1 cellular context compared by ENCODE assay signal in the genomic region with DNA sequence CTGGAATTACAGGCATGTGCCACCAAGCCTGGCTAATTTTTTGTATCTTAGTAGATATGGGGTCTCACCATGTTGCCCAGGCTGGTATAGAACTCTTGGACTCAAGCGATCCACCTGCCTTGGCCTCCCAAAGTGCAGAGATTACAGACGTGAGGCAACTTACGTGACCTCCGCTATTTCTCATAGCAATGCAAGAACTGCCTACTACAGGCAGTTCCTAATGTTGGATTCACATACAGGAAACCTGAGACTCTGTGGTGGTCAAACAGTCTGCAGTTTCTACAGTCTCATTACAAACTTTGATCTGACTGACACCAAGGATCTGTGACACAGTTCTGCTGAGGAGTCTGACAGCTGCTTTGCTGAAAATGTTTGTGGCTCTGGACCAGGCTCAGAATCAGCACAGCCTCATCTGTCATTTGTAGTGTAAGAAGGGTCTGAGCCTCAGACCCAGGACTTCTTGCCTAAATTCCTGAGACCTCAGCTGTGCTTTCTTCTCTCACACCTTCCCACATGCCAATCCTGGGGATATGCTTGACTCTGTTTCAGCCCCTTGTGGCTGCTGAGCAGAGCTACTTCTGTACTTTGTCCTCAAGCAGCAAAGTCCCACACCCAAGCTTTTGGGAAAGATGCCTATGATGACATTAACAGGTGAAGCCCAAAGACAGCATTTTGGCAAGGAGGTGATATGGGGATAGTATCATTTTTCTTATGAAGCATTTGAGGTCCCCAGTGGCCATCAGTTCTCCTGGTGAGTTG.
TF ChIP-seq lines count a peak whose summit lies in the region.

No MANE protein-coding gene starts in this region.

TF ChIP-seq in WTC11, 78 proteins besides CTCF, POLR2A, EP300 and RAD21 (continued from another document):
- TF ChIP-seq, protein P1, sequence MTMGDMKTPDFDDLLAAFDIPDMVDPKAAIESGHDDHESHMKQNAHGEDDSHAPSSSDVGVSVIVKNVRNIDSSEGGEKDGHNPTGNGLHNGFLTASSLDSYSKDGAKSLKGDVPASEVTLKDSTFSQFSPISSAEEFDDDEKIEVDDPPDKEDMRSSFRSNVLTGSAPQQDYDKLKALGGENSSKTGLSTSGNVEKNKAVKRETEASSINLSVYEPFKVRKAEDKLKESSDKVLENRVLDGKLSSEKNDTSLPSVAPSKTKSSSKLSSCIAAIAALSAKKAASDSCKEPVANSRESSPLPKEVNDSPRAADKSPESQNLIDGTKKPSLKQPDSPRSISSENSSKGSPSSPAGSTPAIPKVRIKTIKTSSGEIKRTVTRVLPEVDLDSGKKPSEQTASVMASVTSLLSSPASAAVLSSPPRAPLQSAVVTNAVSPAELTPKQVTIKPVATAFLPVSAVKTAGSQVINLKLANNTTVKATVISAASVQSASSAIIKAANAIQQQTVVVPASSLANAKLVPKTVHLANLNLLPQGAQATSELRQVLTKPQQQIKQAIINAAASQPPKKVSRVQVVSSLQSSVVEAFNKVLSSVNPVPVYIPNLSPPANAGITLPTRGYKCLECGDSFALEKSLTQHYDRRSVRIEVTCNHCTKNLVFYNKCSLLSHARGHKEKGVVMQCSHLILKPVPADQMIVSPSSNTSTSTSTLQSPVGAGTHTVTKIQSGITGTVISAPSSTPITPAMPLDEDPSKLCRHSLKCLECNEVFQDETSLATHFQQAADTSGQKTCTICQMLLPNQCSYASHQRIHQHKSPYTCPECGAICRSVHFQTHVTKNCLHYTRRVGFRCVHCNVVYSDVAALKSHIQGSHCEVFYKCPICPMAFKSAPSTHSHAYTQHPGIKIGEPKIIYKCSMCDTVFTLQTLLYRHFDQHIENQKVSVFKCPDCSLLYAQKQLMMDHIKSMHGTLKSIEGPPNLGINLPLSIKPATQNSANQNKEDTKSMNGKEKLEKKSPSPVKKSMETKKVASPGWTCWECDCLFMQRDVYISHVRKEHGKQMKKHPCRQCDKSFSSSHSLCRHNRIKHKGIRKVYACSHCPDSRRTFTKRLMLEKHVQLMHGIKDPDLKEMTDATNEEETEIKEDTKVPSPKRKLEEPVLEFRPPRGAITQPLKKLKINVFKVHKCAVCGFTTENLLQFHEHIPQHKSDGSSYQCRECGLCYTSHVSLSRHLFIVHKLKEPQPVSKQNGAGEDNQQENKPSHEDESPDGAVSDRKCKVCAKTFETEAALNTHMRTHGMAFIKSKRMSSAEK (CRISPR knock-in tag; IDR thresholded peaks at IDR 0.05; ENCODE audit: borderline replicate concordance), result no peak
- TF ChIP-seq, protein P2, sequence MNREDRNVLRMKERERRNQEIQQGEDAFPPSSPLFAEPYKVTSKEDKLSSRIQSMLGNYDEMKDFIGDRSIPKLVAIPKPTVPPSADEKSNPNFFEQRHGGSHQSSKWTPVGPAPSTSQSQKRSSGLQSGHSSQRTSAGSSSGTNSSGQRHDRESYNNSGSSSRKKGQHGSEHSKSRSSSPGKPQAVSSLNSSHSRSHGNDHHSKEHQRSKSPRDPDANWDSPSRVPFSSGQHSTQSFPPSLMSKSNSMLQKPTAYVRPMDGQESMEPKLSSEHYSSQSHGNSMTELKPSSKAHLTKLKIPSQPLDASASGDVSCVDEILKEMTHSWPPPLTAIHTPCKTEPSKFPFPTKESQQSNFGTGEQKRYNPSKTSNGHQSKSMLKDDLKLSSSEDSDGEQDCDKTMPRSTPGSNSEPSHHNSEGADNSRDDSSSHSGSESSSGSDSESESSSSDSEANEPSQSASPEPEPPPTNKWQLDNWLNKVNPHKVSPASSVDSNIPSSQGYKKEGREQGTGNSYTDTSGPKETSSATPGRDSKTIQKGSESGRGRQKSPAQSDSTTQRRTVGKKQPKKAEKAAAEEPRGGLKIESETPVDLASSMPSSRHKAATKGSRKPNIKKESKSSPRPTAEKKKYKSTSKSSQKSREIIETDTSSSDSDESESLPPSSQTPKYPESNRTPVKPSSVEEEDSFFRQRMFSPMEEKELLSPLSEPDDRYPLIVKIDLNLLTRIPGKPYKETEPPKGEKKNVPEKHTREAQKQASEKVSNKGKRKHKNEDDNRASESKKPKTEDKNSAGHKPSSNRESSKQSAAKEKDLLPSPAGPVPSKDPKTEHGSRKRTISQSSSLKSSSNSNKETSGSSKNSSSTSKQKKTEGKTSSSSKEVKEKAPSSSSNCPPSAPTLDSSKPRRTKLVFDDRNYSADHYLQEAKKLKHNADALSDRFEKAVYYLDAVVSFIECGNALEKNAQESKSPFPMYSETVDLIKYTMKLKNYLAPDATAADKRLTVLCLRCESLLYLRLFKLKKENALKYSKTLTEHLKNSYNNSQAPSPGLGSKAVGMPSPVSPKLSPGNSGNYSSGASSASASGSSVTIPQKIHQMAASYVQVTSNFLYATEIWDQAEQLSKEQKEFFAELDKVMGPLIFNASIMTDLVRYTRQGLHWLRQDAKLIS (CRISPR knock-in tag; IDR thresholded peaks at IDR 0.05; ENCODE audit: borderline replicate concordance), result no peak
- TF ChIP-seq E2F1 (CRISPR knock-in tag; IDR thresholded peaks at IDR 0.05), result no peak
- TF ChIP-seq ATF2 (CRISPR knock-in tag; IDR thresholded peaks at IDR 0.05; ENCODE audit: borderline replicate concordance, low read depth), result no peak
- no peak for TF ChIP-seq ZBTB21 (CRISPR knock-in tag; IDR thresholded peaks at IDR 0.05; ENCODE audit: borderline replicate concordance)
- TF ChIP-seq, protein P3, sequence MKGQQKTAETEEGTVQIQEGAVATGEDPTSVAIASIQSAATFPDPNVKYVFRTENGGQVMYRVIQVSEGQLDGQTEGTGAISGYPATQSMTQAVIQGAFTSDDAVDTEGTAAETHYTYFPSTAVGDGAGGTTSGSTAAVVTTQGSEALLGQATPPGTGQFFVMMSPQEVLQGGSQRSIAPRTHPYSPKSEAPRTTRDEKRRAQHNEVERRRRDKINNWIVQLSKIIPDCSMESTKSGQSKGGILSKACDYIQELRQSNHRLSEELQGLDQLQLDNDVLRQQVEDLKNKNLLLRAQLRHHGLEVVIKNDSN (CRISPR knock-in tag; IDR thresholded peaks at IDR 0.05), result no peak
- no peak for TF ChIP-seq JUN (CRISPR knock-in tag; IDR thresholded peaks at IDR 0.05)
- no peak for TF ChIP-seq NR2C2 (CRISPR knock-in tag; IDR thresholded peaks at IDR 0.05)
- TF ChIP-seq, protein P4, sequence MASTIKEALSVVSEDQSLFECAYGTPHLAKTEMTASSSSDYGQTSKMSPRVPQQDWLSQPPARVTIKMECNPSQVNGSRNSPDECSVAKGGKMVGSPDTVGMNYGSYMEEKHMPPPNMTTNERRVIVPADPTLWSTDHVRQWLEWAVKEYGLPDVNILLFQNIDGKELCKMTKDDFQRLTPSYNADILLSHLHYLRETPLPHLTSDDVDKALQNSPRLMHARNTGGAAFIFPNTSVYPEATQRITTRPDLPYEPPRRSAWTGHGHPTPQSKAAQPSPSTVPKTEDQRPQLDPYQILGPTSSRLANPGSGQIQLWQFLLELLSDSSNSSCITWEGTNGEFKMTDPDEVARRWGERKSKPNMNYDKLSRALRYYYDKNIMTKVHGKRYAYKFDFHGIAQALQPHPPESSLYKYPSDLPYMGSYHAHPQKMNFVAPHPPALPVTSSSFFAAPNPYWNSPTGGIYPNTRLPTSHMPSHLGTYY (CRISPR knock-in tag; IDR thresholded peaks at IDR 0.05), result no peak
- TF ChIP-seq, protein P5, sequence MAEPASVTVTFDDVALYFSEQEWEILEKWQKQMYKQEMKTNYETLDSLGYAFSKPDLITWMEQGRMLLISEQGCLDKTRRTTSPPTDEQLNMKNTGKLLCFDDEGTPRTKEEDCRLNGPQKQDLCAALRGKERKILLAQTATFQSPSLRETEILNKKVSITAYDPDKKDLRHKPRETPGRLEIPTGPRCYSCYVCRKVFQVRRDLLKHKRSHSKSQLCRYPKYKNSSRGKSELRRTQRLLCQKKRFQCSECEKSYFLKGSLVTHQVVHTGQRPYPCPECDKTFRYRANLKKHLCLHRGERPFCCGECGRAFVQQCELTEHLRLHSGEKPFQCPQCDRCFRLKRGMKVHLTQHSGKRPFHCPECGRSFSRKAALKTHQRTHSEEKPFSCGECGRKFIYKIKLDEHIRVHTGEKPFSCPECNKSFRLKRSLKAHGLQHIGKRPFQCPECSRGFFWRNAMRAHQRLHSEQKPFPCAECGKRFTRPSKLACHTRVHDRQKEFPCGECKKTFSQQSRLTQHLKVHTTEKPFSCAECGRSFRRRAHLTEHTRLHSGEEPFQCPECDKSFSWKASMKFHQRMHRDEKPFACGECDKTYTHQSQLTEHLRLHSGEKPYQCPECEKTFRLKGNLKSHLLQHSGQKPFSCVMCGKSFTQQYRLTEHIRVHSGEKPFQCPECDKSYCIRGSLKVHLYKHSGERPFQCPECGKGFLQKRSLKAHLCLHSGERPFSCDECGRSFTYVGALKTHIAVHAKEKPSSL (CRISPR knock-in tag; conservative IDR thresholded peaks at IDR 0.05), result no peak
- TF ChIP-seq SOX15 (CRISPR knock-in tag; IDR thresholded peaks at IDR 0.05), result no peak
- TF ChIP-seq ATF1 (CRISPR knock-in tag; IDR thresholded peaks at IDR 0.05), result no peak
- TF ChIP-seq ZNF281 (CRISPR knock-in tag; IDR thresholded peaks at IDR 0.05), result no peak
- no peak for TF ChIP-seq RORB (CRISPR knock-in tag; IDR thresholded peaks at IDR 0.05)
- TF ChIP-seq ZBTB43 (CRISPR knock-in tag; IDR thresholded peaks at IDR 0.05), result no peak
- no peak for TF ChIP-seq ZNF232 (CRISPR knock-in tag; IDR thresholded peaks at IDR 0.05)
